Comparison of ENCODE assay signal across 28 cellular contexts in the genomic region with DNA sequence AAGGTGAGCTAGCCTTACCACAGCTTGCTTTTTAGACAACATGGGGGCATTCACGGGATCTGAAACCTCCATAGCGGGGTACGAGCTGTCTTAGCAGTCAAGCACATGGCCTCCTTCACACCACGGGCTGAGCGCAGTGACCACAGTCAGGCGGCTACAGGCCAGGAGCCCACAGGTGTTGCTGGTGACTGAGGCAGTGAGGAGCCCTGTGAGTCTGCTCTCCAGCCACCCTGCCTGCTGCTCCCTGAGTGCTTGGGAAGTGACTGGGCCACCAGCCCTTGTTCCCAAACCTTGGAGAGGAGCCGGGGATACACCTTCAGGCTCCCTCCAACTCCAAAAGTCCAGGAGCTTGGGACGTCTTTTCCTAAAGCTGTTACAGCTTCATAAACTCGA.
"Had no signal": no experiment of that assay in that cellular context is flagged by ENCODE, and none has a peak within 500 bp of the region (broad histone marks: within the 10 kb centered on the region; RNA-seq: fewer than 3 reads in every experiment).

No MANE protein-coding gene starts in this region.

- H3K9me3 ChIP-seq: neutrophil, ovary, prostate gland, right lobe of liver, suprapubic skin, testis, tibial artery, transverse colon, vagina had no signal

- H2AFZ ChIP-seq: neural progenitor cell, parathyroid adenoma had no signal

- H3K27ac ChIP-seq: neural progenitor cell, neutrophil, ovary, parathyroid adenoma, prostate gland, right lobe of liver, sigmoid colon, suprapubic skin, testis, tibial artery, transverse colon, upper lobe of left lung, vagina had no signal

- H3K9ac ChIP-seq: neural progenitor cell, parathyroid adenoma had no signal

- ATAC-seq: naive thymus-derived CD4-positive, alpha-beta T cell; right cardiac atrium; right lobe of liver; stimulated activated memory B cell treated with anti-CD40 and anti-IgM and Interleukin-4, amounts not matched to agents 10 μg/mL and 1 μg/mL and 100 μg/mL, for 72 hours; stimulated activated naive CD8-positive, alpha-beta T cell treated with anti-CD3 and anti-CD28 coated beads, Interleukin-15, Interleukin-2, amounts not matched to agents 100 U/mL and 50 U/mL, for 24 hours had no signal

- H3K4me2 ChIP-seq: neural progenitor cell had no signal

- H3K4me1 ChIP-seq: neural progenitor cell, prostate gland, right lobe of liver, sigmoid colon, testis, tibial artery, transverse colon, upper lobe of left lung, vagina had no signal

- H3K27me3 ChIP-seq: neural progenitor cell, neutrophil, ovary, right lobe of liver, sigmoid colon, suprapubic skin, testis, transverse colon, upper lobe of left lung, vagina had no signal

- H3K79me2 ChIP-seq: parathyroid adenoma had no signal

- H3K36me3 ChIP-seq: neural progenitor cell, neutrophil, ovary, prostate gland, right lobe of liver, sigmoid colon, suprapubic skin, tibial artery, transverse colon, upper lobe of left lung, vagina had no signal

- H3K4me3 ChIP-seq: neural progenitor cell, ovary, prostate gland, right lobe of liver, sigmoid colon, suprapubic skin, testis, tibial artery, transverse colon, upper lobe of left lung, vagina had no signal

- DNase-seq: naive thymus-derived CD4-positive, alpha-beta T cell; natural killer cell; nucleus accumbens; ovary; right cardiac atrium; right lobe of liver; sigmoid colon; small intestine; stimulated activated CD4-positive, alpha-beta T cell treated with anti-CD3 and anti-CD28 coated beads, Interleukin-12 subunit alpha, Interleukin-12 subunit beta, amount 100 ng/mL, for 4 hours; stimulated activated CD4-positive, alpha-beta T cell treated with anti-CD3 and anti-CD28 coated beads, Interleukin-1b, Interleukin-23, amount 100 ng/mL, for 48 hours; stimulated activated CD4-positive, alpha-beta T cell treated with anti-CD3 and anti-CD28 coated beads, Interleukin-4, amount 100 ng/mL, for 1 hour; stimulated activated CD4-positive, alpha-beta T cell treated with anti-CD3 and anti-CD28 coated beads, Interleukin-4, amount 100 ng/mL, for 4 hours; stimulated activated CD8-positive, alpha-beta memory T cell treated with anti-CD3 and anti-CD28 coated beads, Interleukin-4, amount 100 ng/mL, for 48 hours; stimulated activated naive CD4-positive, alpha-beta T cell; stimulated activated naive CD8-positive, alpha-beta T cell treated with anti-CD3 and anti-CD28 coated beads, Interleukin-15, amount 100 ng/mL, for 72 hours; stimulated activated naive CD8-positive, alpha-beta T cell treated with anti-CD3 and anti-CD28 coated beads, Interleukin-15, Interleukin-2, amounts not matched to agents 100 U/mL and 50 U/mL, for 24 hours; substantia nigra; testis; tibial artery; transverse colon; upper lobe of left lung had no signal
